8 cellular contexts compared by ENCODE assay signal in genomic region chr7:77537136-77537594, GRCh38. TPM values are rescaled to one million over a fixed set of nuclear protein-coding genes. Genes with fewer than 3 reads are reported as not detected.
A peak's percentile ranks its signal among the peaks of the same experiment; 100 is the strongest.
DNase-seq lines count a peak whose midpoint lies in the region; ATAC-seq and TF ChIP-seq lines count a peak whose summit lies in the region.

TSS of gene PTPN12 (plus strand) at chr7:77537295. CDS start at chr7:77537547, 252 bp downstream.

- peak within 1 kb of the TSS; percentile 85 for H2AFZ ChIP-seq in GM23248
- peak within 1 kb of the TSS; percentile 93 for H2AFZ ChIP-seq in MM.1S (ENCODE audit: low read length)

- H3K27ac ChIP-seq in GM23248 (peak within 1 kb of the TSS; percentile 89), MM.1S (ENCODE audit: low read length) (peak within 1 kb of the TSS; percentile 37; the same call in 1 of the 2 replicates), ascending aorta (peak within 1 kb of the TSS; percentile 93 to 97)

- H3F3A ChIP-seq in GM23248 (ENCODE audit: insufficient read depth) (peaks cover 33% of the 10 kb centered on the region), MM.1S (ENCODE audit: insufficient read depth, low read length) (no peaks in the 10 kb centered on the region)

- in situ Hi-C loops in GM23248 (cut with MboI), result no loop called here

- H3K4me3 ChIP-seq in GM23248 (peak within 1 kb of the TSS; percentile 92), MM.1S (ENCODE audit: low read length) (peak within 1 kb of the TSS; percentile 95), ascending aorta (peak within 1 kb of the TSS; percentile 96 to 98)

- TF ChIP-seq CTCF in MM.1S (IDR thresholded peaks at IDR 0.05; ENCODE audit: low read length), result no peak
- no peak for TF ChIP-seq CTCF in ascending aorta (IDR thresholded peaks at IDR 0.05)
- TF ChIP-seq CTCF in GM20000 (IDR thresholded peaks at IDR 0.05; ENCODE audit: extremely low read depth, missing control alignments), result no peak

- H3K4me2 ChIP-seq in GM23248 (ENCODE audit: unreplicated experiment) (peak within 1 kb of the TSS; percentile 91), MM.1S (ENCODE audit: low read depth, low read length) (peak within 1 kb of the TSS; percentile 90)

- intact Hi-C loops in ascending aorta (cut with DNase I), result loop anchor here (2.0 to 5.0 kb wide), 3 partner anchors 35 to 1920 kb away; partner anchors contain the start of genes PHTF2 and TMEM60
- intact Hi-C loops in sciatic nerve (cut with DNase I), result no loop called here

- peaks cover 12% of the 10 kb centered on the region for H4K20me1 ChIP-seq in GM23248 (ENCODE audit: insufficient read depth)
- no peaks in the 10 kb centered on the region for H4K20me1 ChIP-seq in MM.1S (ENCODE audit: insufficient read depth, low read length)

- ATAC-seq in sciatic nerve, result peak; percentile 54

- no peaks in the 10 kb centered on the region for H3K9me2 ChIP-seq in GM23248 (ENCODE audit: insufficient read depth)
- H3K9me2 ChIP-seq in MM.1S (replicated peaks; ENCODE audit: insufficient read depth, low read length), result no peaks in the 10 kb centered on the region

- peaks cover 57% of the 10 kb centered on the region for H3K79me2 ChIP-seq in GM23248 (ENCODE audit: insufficient read depth)
- peaks cover 35% of the 10 kb centered on the region for H3K79me2 ChIP-seq in MM.1S (ENCODE audit: low read length)

- WGBS in GM23248 (ENCODE audit: low coverage in 1 of 2, low lambda C conversion rate in 2 of 2, missing lambda C conversion rate in 2 of 2), 2 experiments, result 1 to 20% methylated on average over 2 to 44 of the region's 47 CpGs

- H3K27me3 ChIP-seq in GM23248 (replicated peaks; ENCODE audit: insufficient read depth) (no peaks in the 10 kb centered on the region), MM.1S (replicated peaks; ENCODE audit: insufficient read depth, low read length) (no peaks in the 10 kb centered on the region), ascending aorta (no peaks in the 10 kb centered on the region)

- 0 out of 2 replicates have a peak, but pooled peaks cover 5% of the 10 kb centered on the region for H3K9me3 ChIP-seq in ES-I3 (ENCODE audit: control insufficient read depth, insufficient read depth, low read length)
- H3K9me3 ChIP-seq in GM23248 (ENCODE audit: low read depth), result no peaks in the 10 kb centered on the region
- H3K9me3 ChIP-seq in MM.1S (replicated peaks; ENCODE audit: insufficient read depth, low read length), result no peaks in the 10 kb centered on the region
- no peaks in the 10 kb centered on the region for H3K9me3 ChIP-seq in ascending aorta

- H3K9ac ChIP-seq in ES-I3 (ENCODE audit: low read depth, low read length), result peak within 1 kb of the TSS; percentile 99
- peak within 1 kb of the TSS; percentile 96 for H3K9ac ChIP-seq in GM23248
- peak within 1 kb of the TSS; percentile 67 for H3K9ac ChIP-seq in MM.1S (ENCODE audit: low read length)

- H3K36me3 ChIP-seq in ES-I3 (ENCODE audit: insufficient read depth, low read length) (peaks cover 3% of the 10 kb centered on the region), GM23248 (ENCODE audit: low read depth) (no peaks in the 10 kb centered on the region), MM.1S (replicated peaks; ENCODE audit: insufficient read depth, low read length) (no peaks in the 10 kb centered on the region), ascending aorta (no peaks in the 10 kb centered on the region)

- DNase-seq in GM23248 (no peak), MM.1S (no peak), ascending aorta (ENCODE audit: low spot score in 2 of 2) (peak in 1 of 2 donors; percentile 88), hypothalamus (lab: John Stamatoyannopoulos, UW) (peak in 33 of 51 donors; percentile 39 to 93 (median 77)), sciatic nerve (ENCODE audit: low spot score) (peak; percentile 88), putamen (ENCODE audit: low spot score) (no peak), GM20000 (ENCODE audit: low spot score) (no peak)

- H3K4me1 ChIP-seq in ES-I3 (ENCODE audit: insufficient read depth, low read length), result peaks cover 9% of the 10 kb centered on the region
- peaks cover 27% of the 10 kb centered on the region for H3K4me1 ChIP-seq in GM23248 (ENCODE audit: insufficient read depth)
- no peaks in the 10 kb centered on the region for H3K4me1 ChIP-seq in MM.1S (ENCODE audit: low read length)
- H3K4me1 ChIP-seq in ascending aorta, result peaks cover 0 to 23% of the 10 kb centered on the region in 2 donors

RNA-seq across cellular contexts. Expression of gene PTPN12, which starts in this region (rescaled TPM):
- total RNA-seq in GM23248 (2014; rRNA removed; shearing (Covaris generic)), result 24.9 and 25.6 TPM in 2 replicates
- polyA plus RNA-seq in GM23248 (2016; fragmentation: Nextera tagmentation; extraction: Ambion mirVana), result 18.7 and 21.7 TPM in 2 replicates
- total RNA-seq in ascending aorta, result 57.4 TPM
- total RNA-seq in sciatic nerve, result 166 TPM

Comparison
In these comparisons a context has a peak if more than half of its experiments do, and no peak if none do; other contexts are left out.
1. DNase-seq: peak in hypothalamus (33 of 51) and sciatic nerve (single experiment); none in GM23248 (single experiment), MM.1S (single experiment), putamen (single experiment) and GM20000 (single experiment).
2. H3K27ac ChIP-seq: peak in every context shown above with its lines; median percentile 95 in ascending aorta; 89 in GM23248; 37 in MM.1S.
3. Peak in every context shown above with its lines, with median percentiles within 50 percentile points of each other: H3K9ac ChIP-seq and H3K4me3 ChIP-seq.